21 cellular contexts compared by ENCODE assay signal in the genomic region with DNA sequence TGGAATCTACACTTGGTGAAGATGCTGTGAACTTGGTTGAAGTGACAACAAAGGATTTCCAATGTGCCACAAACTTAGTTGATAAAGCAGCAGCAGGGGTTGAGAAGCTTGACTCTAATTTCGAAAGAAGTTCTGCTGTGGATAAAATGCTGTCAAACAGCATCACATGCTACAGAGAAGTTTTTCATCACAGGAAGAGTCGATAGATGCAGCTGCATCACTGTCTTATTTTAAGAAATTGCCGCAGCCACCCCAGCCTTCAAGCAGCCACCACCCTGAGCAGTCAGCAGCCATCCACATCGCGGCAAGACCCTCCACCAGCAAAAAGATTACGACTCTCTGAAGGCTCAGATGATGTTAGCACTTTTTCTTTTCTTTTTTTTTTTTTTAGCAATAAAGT.
A peak's percentile ranks its signal among the peaks of the same experiment; 100 is the strongest.
DNase-seq lines count a peak whose midpoint lies in the region; ATAC-seq and TF ChIP-seq lines count a peak whose summit lies in the region.
"Had no signal": no experiment of that assay in that cellular context is flagged by ENCODE, and none has a peak within 500 bp of the region (broad histone marks: within the 10 kb centered on the region; RNA-seq: fewer than 3 reads in every experiment).

No MANE protein-coding gene starts in this region.

- intact Hi-C loops in activated CD4-positive, alpha-beta T cell treated with anti-CD3 and anti-CD28 coated beads, Interleukin-2, amount 10 ng/mL, durations not matched to agents 24 days and 14 days (cut with micrococcal nuclease): no loop called here
- intact Hi-C loops in IMR-90 (cut with micrococcal nuclease) (no loop called here), lower leg skin (cut with DNase I; ENCODE audit: low total_unique reads) (no loop called here)

- TF ChIP-seq POLR2A in IMR-90 (IDR thresholded peaks at IDR 0.05; ENCODE audit: low read depth, low read length) (no peak), lower leg skin (IDR thresholded peaks at IDR 0.05) (no peak)

- no peak for DNase-seq in activated CD4-positive, alpha-beta T cell treated with anti-CD3 and anti-CD28 coated beads, Interleukin-2, amount 10 ng/mL, durations not matched to agents 24 days and 14 days
- no peak for DNase-seq in activated CD4-positive, alpha-beta T cell treated with anti-CD3 and anti-CD28 coated beads, Interleukin-2, amount 50 U/mL, for 48 hours
- DNase-seq in IMR-90: no peak
- peak in 1 of 3 experiments; percentile 10 for DNase-seq in effector memory CD8-positive, alpha-beta T cell
- no peak for DNase-seq in neuronal stem cell (ENCODE audit: low spot score)
- no peak for DNase-seq in lower leg skin (ENCODE audit: low spot score in 2 of 2)
- DNase-seq: Caco-2, DMS153, EL, Kasumi-1, MM.1S, NCI-H1105, NCI-H1694 treated with DMSO at 0.1 percent for 48 hours, NCI-H2107, NCI-H2227 treated with DMSO at 0.1 percent for 48 hours, NCI-H524, Peyer's patch had no signal

- H3K56ac ChIP-seq in IMR-90 (ENCODE audit: extremely low read depth, insufficient read depth, low read length): no peak overlapping the region

- H3K18ac ChIP-seq in IMR-90 (ENCODE audit: low read depth, low read length) (no peak overlapping the region), neuronal stem cell (ENCODE audit: low read length) (no peak overlapping the region)

- peak overlapping the region; percentile 26 for H3K27ac Mint-ChIP-seq in activated CD4-positive, alpha-beta T cell treated with anti-CD3 and anti-CD28 coated beads, Interleukin-2, amount 10 ng/mL, durations not matched to agents 24 days and 14 days
- peak overlapping the region in 1 of 2 donors; percentile 23 for H3K27ac Mint-ChIP-seq in effector memory CD8-positive, alpha-beta T cell

- no peak for TF ChIP-seq RAD21 in IMR-90 (IDR thresholded peaks at IDR 0.05; ENCODE audit: low read length)

- H3K14ac ChIP-seq in IMR-90 (replicated peaks; ENCODE audit: low read depth, low read length): no peak overlapping the region
- H3K14ac ChIP-seq in neuronal stem cell (ENCODE audit: low read length): no peak overlapping the region

- H4K91ac ChIP-seq in IMR-90 (ENCODE audit: insufficient read depth, low read depth, low read length) (no peak overlapping the region), neuronal stem cell (ENCODE audit: low read depth, low read length, poor library complexity) (no peak overlapping the region)

- H3K9ac ChIP-seq in IMR-90 (ENCODE audit: low read depth, low read length) (no peak overlapping the region), stomach smooth muscle (ENCODE audit: low read length in 2 of 2) (no peak overlapping the region), neuronal stem cell (ENCODE audit: low read depth, low read length, poor library complexity) (no peak overlapping the region)

- no peak for ATAC-seq in IMR-90 (ENCODE audit: low read depth)
- ATAC-seq in effector memory CD8-positive, alpha-beta T cell (replicated peaks): peak; percentile 21
- ATAC-seq in GM18511 (IDR thresholded peaks at IDR 0.05; ENCODE audit: unreplicated experiment): no peak
- ATAC-seq: HepG2, Right ventricle myocardium inferior had no signal

- no peak overlapping the region for H2BK20ac ChIP-seq in IMR-90 (ENCODE audit: low read depth, low read length)

- TF ChIP-seq CTCF in IMR-90 (conservative IDR thresholded peaks at IDR 0.05; ENCODE audit: low read depth, low read length) (no peak), lower leg skin (IDR thresholded peaks at IDR 0.05) (no peak)

- peaks cover 97% of the 10 kb centered on the region for H4K20me1 ChIP-seq in IMR-90 (ENCODE audit: insufficient read depth, low read length)

- H3K4me1 Mint-ChIP-seq in activated CD4-positive, alpha-beta T cell treated with anti-CD3 and anti-CD28 coated beads, Interleukin-2, amount 10 ng/mL, durations not matched to agents 24 days and 14 days: peaks cover 13% of the 10 kb centered on the region
- peaks cover 13 to 24% of the 10 kb centered on the region in 2 donors for H3K4me1 Mint-ChIP-seq in effector memory CD8-positive, alpha-beta T cell (ENCODE audit: low read depth in 2 of 2)

- H3K27me3 Mint-ChIP-seq in activated CD4-positive, alpha-beta T cell treated with anti-CD3 and anti-CD28 coated beads, Interleukin-2, amount 10 ng/mL, durations not matched to agents 24 days and 14 days: peaks cover 14% of the 10 kb centered on the region
- H3K27me3 Mint-ChIP-seq in effector memory CD8-positive, alpha-beta T cell: peaks cover 8 to 37% of the 10 kb centered on the region in 2 donors

- dilution Hi-C loops in IMR-90 (cut with HindIII; ENCODE audit: low sequenced_read_pairs, unreplicated experiment): no loop called here

- H3K27ac ChIP-seq in IMR-90 (ENCODE audit: insufficient read depth, low read length) (no peak overlapping the region), stomach smooth muscle (ENCODE audit: low read length) (peak overlapping the region; percentile 18), neuronal stem cell (replicated peaks; ENCODE audit: low read length) (no peak overlapping the region)

- no peak overlapping the region for H2AK9ac ChIP-seq in IMR-90 (replicated peaks; ENCODE audit: low read depth, low read length, poor library complexity)

- CTCF ChIA-PET in IMR-90 (lab: Yijun Ruan, JAX): no interaction called here

- H2BK5ac ChIP-seq in IMR-90 (ENCODE audit: low read depth, low read length, poor library complexity, severe bottlenecking) (peak overlapping the region; percentile 5), neuronal stem cell (ENCODE audit: low read length) (no peak overlapping the region)

- no peak overlapping the region for H4K5ac ChIP-seq in IMR-90 (ENCODE audit: low read depth, low read length)

- H3K36me3 Mint-ChIP-seq in activated CD4-positive, alpha-beta T cell treated with anti-CD3 and anti-CD28 coated beads, Interleukin-2, amount 10 ng/mL, durations not matched to agents 24 days and 14 days (ENCODE audit: low read depth): no peaks in the 10 kb centered on the region
- no peaks in the 10 kb centered on the region for H3K36me3 Mint-ChIP-seq in effector memory CD8-positive, alpha-beta T cell (ENCODE audit: insufficient read depth)

- H3K4ac ChIP-seq in IMR-90 (ENCODE audit: low read depth, low read length) (no peak overlapping the region), neuronal stem cell (ENCODE audit: low read length) (no peak overlapping the region)

- H2AK5ac ChIP-seq in IMR-90 (ENCODE audit: low read depth, low read length): no peak overlapping the region
- no peak overlapping the region for H2AK5ac ChIP-seq in neuronal stem cell (ENCODE audit: low read depth, low read length)

- H3K9me3 Mint-ChIP-seq in activated CD4-positive, alpha-beta T cell treated with anti-CD3 and anti-CD28 coated beads, Interleukin-2, amount 10 ng/mL, durations not matched to agents 24 days and 14 days: no peaks in the 10 kb centered on the region
- H3K9me3 Mint-ChIP-seq in effector memory CD8-positive, alpha-beta T cell: peaks cover 0 to 2% of the 10 kb centered on the region in 2 donors

- H3K36me3 ChIP-seq in IMR-90 (ENCODE audit: control insufficient read depth, insufficient read depth, low read length) (peaks cover 25% of the 10 kb centered on the region), stomach smooth muscle (ENCODE audit: control insufficient read depth in 2 of 2, insufficient read depth in 2 of 2, low read length in 2 of 2) (no peaks in the 10 kb centered on the region), neuronal stem cell (replicated peaks in 1 of 2; ENCODE audit: control insufficient read depth in 2 of 2, insufficient read depth in 2 of 2, low read length in 2 of 2) (peaks cover 0 to 4% of the 10 kb centered on the region in 2 donors)
- H3K36me3 ChIP-seq: Peyer's patch had no signal

- H3K9me1 ChIP-seq in IMR-90 (ENCODE audit: insufficient read depth, low read length): peaks cover 43% of the 10 kb centered on the region

- peak overlapping the region; percentile 39 for H3K4me3 Mint-ChIP-seq in activated CD4-positive, alpha-beta T cell treated with anti-CD3 and anti-CD28 coated beads, Interleukin-2, amount 10 ng/mL, durations not matched to agents 24 days and 14 days
- H3K4me3 Mint-ChIP-seq in effector memory CD8-positive, alpha-beta T cell: peak overlapping the region in 1 of 2 donors; percentile 44

- H2BK15ac ChIP-seq in IMR-90 (ENCODE audit: low read depth, low read length): no peak overlapping the region
- no peak overlapping the region for H2BK15ac ChIP-seq in neuronal stem cell (ENCODE audit: low read length)

- H3K23ac ChIP-seq in IMR-90 (ENCODE audit: low read depth, low read length): no peak overlapping the region; the same call in 1 of the 2 replicates
- H3K23ac ChIP-seq in neuronal stem cell (ENCODE audit: low read depth, low read length, poor library complexity): no peak overlapping the region

- 100% methylated on average over 2 of the region's 6 CpGs; no CpG with 5 or more reads in 1 of the 2 experiments for WGBS in IMR-90 (ENCODE audit: extremely low coverage in 2 of 2, insufficient read length in 1 of 2), 2 experiments
- WGBS in neuronal stem cell (ENCODE audit: extremely low coverage in 2 of 2, insufficient read length in 2 of 2, insufficient replicate concordance in 1 of 2), 2 donors: no CpG with 5 or more reads among the region's 6 CpGs
- 80 to 81% methylated on average over 6 of the region's 6 CpGs for WGBS in lower leg skin, 2 donors

- in situ Hi-C loops in IMR-90 (cut with MboI; ENCODE audit: low sequenced_read_pairs): no loop called here

- H4K8ac ChIP-seq in IMR-90 (ENCODE audit: low read depth in 2 of 2, low read length in 2 of 2): no peak overlapping the region
- H4K8ac ChIP-seq in neuronal stem cell (ENCODE audit: low read depth, low read length): no peak overlapping the region

- no peak overlapping the region for H2BK12ac ChIP-seq in neuronal stem cell (ENCODE audit: low read length)

- no TSS peak for BruUV-seq in IMR-90 (replicated peaks; lab: Mats Ljungman, UMichigan)

- H3K4me3 ChIP-seq in IMR-90 (ENCODE audit: insufficient read depth, low read depth, low read length): no peak overlapping the region
- H3K4me3 ChIP-seq in stomach smooth muscle (ENCODE audit: low read length in 2 of 2): no peak overlapping the region
- H3K4me3 ChIP-seq in neuronal stem cell (ENCODE audit: low read length in 2 of 2): no peak overlapping the region
- H3K4me3 ChIP-seq in lower leg skin (ENCODE audit: low read depth, poor library complexity, severe bottlenecking): no peak overlapping the region
- H3K4me3 ChIP-seq: Peyer's patch had no signal

- POLR2A ChIA-PET in IMR-90 (lab: Charles Lee; ENCODE audit: unreplicated experiment): no interaction called here

- H3K4me1 ChIP-seq in IMR-90 (ENCODE audit: control insufficient read depth, insufficient read depth, low read length) (peaks cover 44% of the 10 kb centered on the region), stomach smooth muscle (ENCODE audit: control insufficient read depth, insufficient read depth, low read length) (peaks cover 33% of the 10 kb centered on the region), neuronal stem cell (ENCODE audit: control insufficient read depth in 2 of 2, insufficient read depth in 1 of 2, low read depth in 1 of 2, low read length in 2 of 2) (peaks cover 3 to 16% of the 10 kb centered on the region in 2 donors)

- H3K79me1 ChIP-seq in IMR-90 (ENCODE audit: low read depth in 1 of 2, low read length in 2 of 2) (peaks cover 0 to 77% of the 10 kb centered on the region in 2 experiments; a peak in 2 of 4 replicates), neuronal stem cell (ENCODE audit: low read depth, low read length) (no peaks in the 10 kb centered on the region)

- H3K27me3 ChIP-seq in IMR-90 (ENCODE audit: control insufficient read depth, insufficient read depth, low read length): no peaks in the 10 kb centered on the region
- H3K27me3 ChIP-seq in stomach smooth muscle (ENCODE audit: control insufficient read depth in 1 of 2, insufficient read depth in 2 of 2, low read length in 2 of 2): no peaks in the 10 kb centered on the region
- H3K27me3 ChIP-seq in neuronal stem cell (ENCODE audit: control insufficient read depth in 3 of 3, insufficient read depth in 3 of 3, low read depth in 1 of 3, low read length in 3 of 3): no peaks in the 10 kb centered on the region
- H3K27me3 ChIP-seq: Peyer's patch had no signal

- H2BK120ac ChIP-seq in IMR-90 (ENCODE audit: low read depth, low read length) (no peak overlapping the region), neuronal stem cell (ENCODE audit: low read depth, low read length) (no peak overlapping the region)

- H3K9me3 ChIP-seq in IMR-90 (ENCODE audit: control insufficient read depth, insufficient read depth, low read length) (no peaks in the 10 kb centered on the region), stomach smooth muscle (ENCODE audit: control insufficient read depth in 2 of 2, low read length in 2 of 2) (no peaks in the 10 kb centered on the region), neuronal stem cell (replicated peaks in 1 of 2; ENCODE audit: control insufficient read depth in 2 of 2, insufficient read depth in 1 of 2, low read depth in 1 of 2, low read length in 2 of 2) (no peaks in the 10 kb centered on the region)
- H3K9me3 ChIP-seq: Caco-2, Peyer's patch had no signal

- H3K4me2 ChIP-seq in IMR-90 (ENCODE audit: low read depth, low read length) (no peak overlapping the region), neuronal stem cell (ENCODE audit: insufficient read depth, low read length, poor library complexity, severe bottlenecking) (no peak overlapping the region)

- H2AFZ ChIP-seq in IMR-90 (replicated peaks; ENCODE audit: low read length, poor library complexity): no peak overlapping the region
- no peak overlapping the region for H2AFZ ChIP-seq in neuronal stem cell (ENCODE audit: low read length)
